ENCODE assay signal across 1 cellular context in the genomic region with DNA sequence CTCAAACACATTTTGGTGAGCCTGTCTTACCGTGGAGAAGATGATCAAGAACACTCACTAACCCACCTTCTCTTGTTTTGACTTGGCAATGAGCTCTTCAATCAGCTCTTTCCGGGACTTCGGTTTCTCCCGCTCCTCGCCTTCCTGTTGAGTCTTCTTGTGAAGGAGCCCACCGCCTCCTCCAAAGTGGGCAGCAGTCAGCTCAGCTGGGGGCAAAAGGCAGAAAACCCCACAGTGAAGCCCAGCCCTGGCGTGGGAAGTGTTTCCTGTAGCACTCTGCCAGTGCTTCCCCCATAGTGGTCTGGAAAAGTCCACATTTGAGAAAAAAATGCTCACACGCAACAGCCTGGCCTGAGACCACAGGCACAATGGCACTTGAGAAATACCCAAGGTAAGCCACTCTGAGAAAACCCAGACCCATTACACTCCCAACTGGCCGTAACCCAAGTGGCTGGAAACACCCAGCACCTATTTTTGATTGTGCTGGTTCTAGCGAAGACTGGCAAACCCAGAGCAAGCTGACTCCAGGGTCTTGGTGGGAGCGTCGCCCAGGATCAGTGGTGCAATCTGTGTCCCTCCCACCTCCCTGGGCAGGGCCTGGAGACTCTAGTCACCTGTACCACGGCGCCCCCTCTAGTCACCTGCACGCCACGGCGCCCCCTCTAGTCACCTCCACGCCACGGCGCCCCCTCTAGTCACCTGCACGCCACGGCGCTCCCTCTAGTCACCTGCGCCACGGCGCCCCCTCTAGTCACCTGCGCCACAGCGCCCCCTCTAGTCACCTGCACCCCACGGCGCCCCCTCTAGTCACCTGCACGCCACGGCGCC.
A peak's percentile ranks its signal among the peaks of the same experiment; 100 is the strongest.
TF ChIP-seq lines count a peak whose summit lies in the region.

No MANE protein-coding gene starts in this region.

TF ChIP-seq in HepG2, 621 proteins besides CTCF, POLR2A, EP300 and RAD21 (continued from another document and continues in another):
- TF ChIP-seq, protein P1, sequence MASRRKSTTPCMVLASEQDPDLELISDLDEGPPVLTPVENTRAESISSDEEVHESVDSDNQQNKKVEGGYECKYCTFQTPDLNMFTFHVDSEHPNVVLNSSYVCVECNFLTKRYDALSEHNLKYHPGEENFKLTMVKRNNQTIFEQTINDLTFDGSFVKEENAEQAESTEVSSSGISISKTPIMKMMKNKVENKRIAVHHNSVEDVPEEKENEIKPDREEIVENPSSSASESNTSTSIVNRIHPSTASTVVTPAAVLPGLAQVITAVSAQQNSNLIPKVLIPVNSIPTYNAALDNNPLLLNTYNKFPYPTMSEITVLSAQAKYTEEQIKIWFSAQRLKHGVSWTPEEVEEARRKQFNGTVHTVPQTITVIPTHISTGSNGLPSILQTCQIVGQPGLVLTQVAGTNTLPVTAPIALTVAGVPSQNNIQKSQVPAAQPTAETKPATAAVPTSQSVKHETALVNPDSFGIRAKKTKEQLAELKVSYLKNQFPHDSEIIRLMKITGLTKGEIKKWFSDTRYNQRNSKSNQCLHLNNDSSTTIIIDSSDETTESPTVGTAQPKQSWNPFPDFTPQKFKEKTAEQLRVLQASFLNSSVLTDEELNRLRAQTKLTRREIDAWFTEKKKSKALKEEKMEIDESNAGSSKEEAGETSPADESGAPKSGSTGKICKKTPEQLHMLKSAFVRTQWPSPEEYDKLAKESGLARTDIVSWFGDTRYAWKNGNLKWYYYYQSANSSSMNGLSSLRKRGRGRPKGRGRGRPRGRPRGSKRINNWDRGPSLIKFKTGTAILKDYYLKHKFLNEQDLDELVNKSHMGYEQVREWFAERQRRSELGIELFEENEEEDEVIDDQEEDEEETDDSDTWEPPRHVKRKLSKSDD (CRISPR knock-in tag; IDR thresholded peaks at IDR 0.05; ENCODE audit: low read depth) = peak; percentile 60; the same call in 1 of the 2 replicates
- TF ChIP-seq, protein P2, sequence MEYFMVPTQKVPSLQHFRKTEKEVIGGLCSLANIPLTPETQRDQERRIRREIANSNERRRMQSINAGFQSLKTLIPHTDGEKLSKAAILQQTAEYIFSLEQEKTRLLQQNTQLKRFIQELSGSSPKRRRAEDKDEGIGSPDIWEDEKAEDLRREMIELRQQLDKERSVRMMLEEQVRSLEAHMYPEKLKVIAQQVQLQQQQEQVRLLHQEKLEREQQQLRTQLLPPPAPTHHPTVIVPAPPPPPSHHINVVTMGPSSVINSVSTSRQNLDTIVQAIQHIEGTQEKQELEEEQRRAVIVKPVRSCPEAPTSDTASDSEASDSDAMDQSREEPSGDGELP (IDR thresholded peaks at IDR 0.05; ENCODE audit: borderline replicate concordance, low read depth) = peak; percentile 29; the same call in 1 of the 2 replicates
- TF ChIP-seq ZNF484 (CRISPR knock-in tag; IDR thresholded peaks at IDR 0.05; ENCODE audit: borderline replicate concordance, low read depth) = no peak
- TF ChIP-seq, protein P3, sequence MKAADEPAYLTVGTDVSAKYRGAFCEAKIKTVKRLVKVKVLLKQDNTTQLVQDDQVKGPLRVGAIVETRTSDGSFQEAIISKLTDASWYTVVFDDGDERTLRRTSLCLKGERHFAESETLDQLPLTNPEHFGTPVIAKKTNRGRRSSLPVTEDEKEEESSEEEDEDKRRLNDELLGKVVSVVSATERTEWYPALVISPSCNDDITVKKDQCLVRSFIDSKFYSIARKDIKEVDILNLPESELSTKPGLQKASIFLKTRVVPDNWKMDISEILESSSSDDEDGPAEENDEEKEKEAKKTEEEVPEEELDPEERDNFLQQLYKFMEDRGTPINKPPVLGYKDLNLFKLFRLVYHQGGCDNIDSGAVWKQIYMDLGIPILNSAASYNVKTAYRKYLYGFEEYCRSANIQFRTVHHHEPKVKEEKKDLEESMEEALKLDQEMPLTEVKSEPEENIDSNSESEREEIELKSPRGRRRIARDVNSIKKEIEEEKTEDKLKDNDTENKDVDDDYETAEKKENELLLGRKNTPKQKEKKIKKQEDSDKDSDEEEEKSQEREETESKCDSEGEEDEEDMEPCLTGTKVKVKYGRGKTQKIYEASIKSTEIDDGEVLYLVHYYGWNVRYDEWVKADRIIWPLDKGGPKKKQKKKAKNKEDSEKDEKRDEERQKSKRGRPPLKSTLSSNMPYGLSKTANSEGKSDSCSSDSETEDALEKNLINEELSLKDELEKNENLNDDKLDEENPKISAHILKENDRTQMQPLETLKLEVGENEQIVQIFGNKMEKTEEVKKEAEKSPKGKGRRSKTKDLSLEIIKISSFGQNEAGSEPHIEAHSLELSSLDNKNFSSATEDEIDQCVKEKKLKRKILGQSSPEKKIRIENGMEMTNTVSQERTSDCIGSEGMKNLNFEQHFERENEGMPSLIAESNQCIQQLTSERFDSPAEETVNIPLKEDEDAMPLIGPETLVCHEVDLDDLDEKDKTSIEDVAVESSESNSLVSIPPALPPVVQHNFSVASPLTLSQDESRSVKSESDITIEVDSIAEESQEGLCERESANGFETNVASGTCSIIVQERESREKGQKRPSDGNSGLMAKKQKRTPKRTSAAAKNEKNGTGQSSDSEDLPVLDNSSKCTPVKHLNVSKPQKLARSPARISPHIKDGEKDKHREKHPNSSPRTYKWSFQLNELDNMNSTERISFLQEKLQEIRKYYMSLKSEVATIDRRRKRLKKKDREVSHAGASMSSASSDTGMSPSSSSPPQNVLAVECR (CRISPR knock-in tag; IDR thresholded peaks at IDR 0.05; ENCODE audit: borderline replicate concordance) = peak; percentile 15; the same call in 1 of the 2 replicates
- 0 out of 2 replicates have a peak, but pooled peaks have one; percentile 38 for TF ChIP-seq DNMT1 (CRISPR knock-in tag; IDR thresholded peaks at IDR 0.05)
- no peak for TF ChIP-seq SRY (CRISPR knock-in tag; IDR thresholded peaks at IDR 0.05)
- TF ChIP-seq, protein P4, sequence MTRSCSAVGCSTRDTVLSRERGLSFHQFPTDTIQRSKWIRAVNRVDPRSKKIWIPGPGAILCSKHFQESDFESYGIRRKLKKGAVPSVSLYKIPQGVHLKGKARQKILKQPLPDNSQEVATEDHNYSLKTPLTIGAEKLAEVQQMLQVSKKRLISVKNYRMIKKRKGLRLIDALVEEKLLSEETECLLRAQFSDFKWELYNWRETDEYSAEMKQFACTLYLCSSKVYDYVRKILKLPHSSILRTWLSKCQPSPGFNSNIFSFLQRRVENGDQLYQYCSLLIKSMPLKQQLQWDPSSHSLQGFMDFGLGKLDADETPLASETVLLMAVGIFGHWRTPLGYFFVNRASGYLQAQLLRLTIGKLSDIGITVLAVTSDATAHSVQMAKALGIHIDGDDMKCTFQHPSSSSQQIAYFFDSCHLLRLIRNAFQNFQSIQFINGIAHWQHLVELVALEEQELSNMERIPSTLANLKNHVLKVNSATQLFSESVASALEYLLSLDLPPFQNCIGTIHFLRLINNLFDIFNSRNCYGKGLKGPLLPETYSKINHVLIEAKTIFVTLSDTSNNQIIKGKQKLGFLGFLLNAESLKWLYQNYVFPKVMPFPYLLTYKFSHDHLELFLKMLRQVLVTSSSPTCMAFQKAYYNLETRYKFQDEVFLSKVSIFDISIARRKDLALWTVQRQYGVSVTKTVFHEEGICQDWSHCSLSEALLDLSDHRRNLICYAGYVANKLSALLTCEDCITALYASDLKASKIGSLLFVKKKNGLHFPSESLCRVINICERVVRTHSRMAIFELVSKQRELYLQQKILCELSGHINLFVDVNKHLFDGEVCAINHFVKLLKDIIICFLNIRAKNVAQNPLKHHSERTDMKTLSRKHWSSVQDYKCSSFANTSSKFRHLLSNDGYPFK (CRISPR knock-in tag; IDR thresholded peaks at IDR 0.05; ENCODE audit: borderline replicate concordance) = 0 out of 2 replicates have a peak, but pooled peaks have one; percentile 6
- peak; percentile 63 for TF ChIP-seq STAG1 (CRISPR knock-in tag; IDR thresholded peaks at IDR 0.05)
- TF ChIP-seq PCBP1 (IDR thresholded peaks at IDR 0.05; ENCODE audit: borderline replicate concordance, low read depth, low read length) = 0 out of 2 replicates have a peak, but pooled peaks have one; percentile 71
- TF ChIP-seq PHF20 (CRISPR knock-in tag; IDR thresholded peaks at IDR 0.05) = peak; percentile 22; the same call in 1 of the 2 replicates
- no peak for TF ChIP-seq RFXANK (CRISPR knock-in tag; IDR thresholded peaks at IDR 0.05)
- TF ChIP-seq, protein P5, sequence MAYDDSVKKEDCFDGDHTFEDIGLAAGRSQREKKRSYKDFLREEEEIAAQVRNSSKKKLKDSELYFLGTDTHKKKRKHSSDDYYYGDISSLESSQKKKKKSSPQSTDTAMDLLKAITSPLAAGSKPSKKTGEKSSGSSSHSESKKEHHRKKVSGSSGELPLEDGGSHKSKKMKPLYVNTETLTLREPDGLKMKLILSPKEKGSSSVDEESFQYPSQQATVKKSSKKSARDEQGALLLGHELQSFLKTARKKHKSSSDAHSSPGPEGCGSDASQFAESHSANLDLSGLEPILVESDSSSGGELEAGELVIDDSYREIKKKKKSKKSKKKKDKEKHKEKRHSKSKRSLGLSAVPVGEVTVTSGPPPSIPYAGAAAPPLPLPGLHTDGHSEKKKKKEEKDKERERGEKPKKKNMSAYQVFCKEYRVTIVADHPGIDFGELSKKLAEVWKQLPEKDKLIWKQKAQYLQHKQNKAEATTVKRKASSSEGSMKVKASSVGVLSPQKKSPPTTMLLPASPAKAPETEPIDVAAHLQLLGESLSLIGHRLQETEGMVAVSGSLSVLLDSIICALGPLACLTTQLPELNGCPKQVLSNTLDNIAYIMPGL (CRISPR knock-in tag; IDR thresholded peaks at IDR 0.05; ENCODE audit: borderline replicate concordance in 1 of 2, low read depth in 1 of 2) = peak; percentile 49 to 68; a peak in 1 of 4 replicates
- peak; percentile 65; the same call in 1 of the 2 replicates for TF ChIP-seq POGZ (CRISPR knock-in tag; IDR thresholded peaks at IDR 0.05)
- TF ChIP-seq GABPA (IDR thresholded peaks at IDR 0.05; ENCODE audit: low read depth, low read length) = no peak
- TF ChIP-seq GABPA (CRISPR knock-in tag; IDR thresholded peaks at IDR 0.05; ENCODE audit: low read depth) = no peak
- TF ChIP-seq ZBTB38 (CRISPR knock-in tag; IDR thresholded peaks at IDR 0.05) = peak; percentile 29; the same call in 1 of the 2 replicates
- TF ChIP-seq, protein P6, sequence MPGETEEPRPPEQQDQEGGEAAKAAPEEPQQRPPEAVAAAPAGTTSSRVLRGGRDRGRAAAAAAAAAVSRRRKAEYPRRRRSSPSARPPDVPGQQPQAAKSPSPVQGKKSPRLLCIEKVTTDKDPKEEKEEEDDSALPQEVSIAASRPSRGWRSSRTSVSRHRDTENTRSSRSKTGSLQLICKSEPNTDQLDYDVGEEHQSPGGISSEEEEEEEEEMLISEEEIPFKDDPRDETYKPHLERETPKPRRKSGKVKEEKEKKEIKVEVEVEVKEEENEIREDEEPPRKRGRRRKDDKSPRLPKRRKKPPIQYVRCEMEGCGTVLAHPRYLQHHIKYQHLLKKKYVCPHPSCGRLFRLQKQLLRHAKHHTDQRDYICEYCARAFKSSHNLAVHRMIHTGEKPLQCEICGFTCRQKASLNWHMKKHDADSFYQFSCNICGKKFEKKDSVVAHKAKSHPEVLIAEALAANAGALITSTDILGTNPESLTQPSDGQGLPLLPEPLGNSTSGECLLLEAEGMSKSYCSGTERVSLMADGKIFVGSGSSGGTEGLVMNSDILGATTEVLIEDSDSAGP (CRISPR knock-in tag; IDR thresholded peaks at IDR 0.05; ENCODE audit: borderline replicate concordance) = peak; percentile 11; the same call in 1 of the 2 replicates
- no peak for TF ChIP-seq SOX6 (IDR thresholded peaks at IDR 0.05)
- TF ChIP-seq SOX6 (CRISPR knock-in tag; IDR thresholded peaks at IDR 0.05) = no peak
- TF ChIP-seq HNRNPL (IDR thresholded peaks at IDR 0.05; ENCODE audit: low read depth, low read length) = peak; percentile 58; the same call in 1 of the 2 replicates
- TF ChIP-seq, protein P7, sequence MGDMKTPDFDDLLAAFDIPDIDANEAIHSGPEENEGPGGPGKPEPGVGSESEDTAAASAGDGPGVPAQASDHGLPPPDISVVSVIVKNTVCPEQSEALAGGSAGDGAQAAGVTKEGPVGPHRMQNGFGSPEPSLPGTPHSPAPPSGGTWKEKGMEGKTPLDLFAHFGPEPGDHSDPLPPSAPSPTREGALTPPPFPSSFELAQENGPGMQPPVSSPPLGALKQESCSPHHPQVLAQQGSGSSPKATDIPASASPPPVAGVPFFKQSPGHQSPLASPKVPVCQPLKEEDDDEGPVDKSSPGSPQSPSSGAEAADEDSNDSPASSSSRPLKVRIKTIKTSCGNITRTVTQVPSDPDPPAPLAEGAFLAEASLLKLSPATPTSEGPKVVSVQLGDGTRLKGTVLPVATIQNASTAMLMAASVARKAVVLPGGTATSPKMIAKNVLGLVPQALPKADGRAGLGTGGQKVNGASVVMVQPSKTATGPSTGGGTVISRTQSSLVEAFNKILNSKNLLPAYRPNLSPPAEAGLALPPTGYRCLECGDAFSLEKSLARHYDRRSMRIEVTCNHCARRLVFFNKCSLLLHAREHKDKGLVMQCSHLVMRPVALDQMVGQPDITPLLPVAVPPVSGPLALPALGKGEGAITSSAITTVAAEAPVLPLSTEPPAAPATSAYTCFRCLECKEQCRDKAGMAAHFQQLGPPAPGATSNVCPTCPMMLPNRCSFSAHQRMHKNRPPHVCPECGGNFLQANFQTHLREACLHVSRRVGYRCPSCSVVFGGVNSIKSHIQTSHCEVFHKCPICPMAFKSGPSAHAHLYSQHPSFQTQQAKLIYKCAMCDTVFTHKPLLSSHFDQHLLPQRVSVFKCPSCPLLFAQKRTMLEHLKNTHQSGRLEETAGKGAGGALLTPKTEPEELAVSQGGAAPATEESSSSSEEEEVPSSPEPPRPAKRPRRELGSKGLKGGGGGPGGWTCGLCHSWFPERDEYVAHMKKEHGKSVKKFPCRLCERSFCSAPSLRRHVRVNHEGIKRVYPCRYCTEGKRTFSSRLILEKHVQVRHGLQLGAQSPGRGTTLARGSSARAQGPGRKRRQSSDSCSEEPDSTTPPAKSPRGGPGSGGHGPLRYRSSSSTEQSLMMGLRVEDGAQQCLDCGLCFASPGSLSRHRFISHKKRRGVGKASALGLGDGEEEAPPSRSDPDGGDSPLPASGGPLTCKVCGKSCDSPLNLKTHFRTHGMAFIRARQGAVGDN (CRISPR knock-in tag; IDR thresholded peaks at IDR 0.05) = peak; percentile 46
- TF ChIP-seq ZMYM4 (CRISPR knock-in tag; IDR thresholded peaks at IDR 0.05) = peak; percentile 59
- 0 out of 2 replicates have a peak, but pooled peaks have one; percentile 45 for TF ChIP-seq SETDB1 (CRISPR knock-in tag; IDR thresholded peaks at IDR 0.05; ENCODE audit: borderline replicate concordance)
- TF ChIP-seq HNRNPK (IDR thresholded peaks at IDR 0.05; ENCODE audit: low read depth, low read length, poor library complexity, severe bottlenecking) = peak; percentile 56
- peak; percentile 49 for TF ChIP-seq AGO2 (optimal IDR thresholded peaks at IDR 0.05; ENCODE audit: low read depth, low read length)
- TF ChIP-seq ZNF572 (CRISPR knock-in tag; IDR thresholded peaks at IDR 0.05) = no peak
- peak; percentile 88 for TF ChIP-seq ZEB1 (IDR thresholded peaks at IDR 0.05; ENCODE audit: insufficient replicate concordance, low read depth)
- TF ChIP-seq GABPB1 (CRISPR knock-in tag; IDR thresholded peaks at IDR 0.05) = peak; percentile 19; the same call in 1 of the 2 replicates
- TF ChIP-seq, protein P8, sequence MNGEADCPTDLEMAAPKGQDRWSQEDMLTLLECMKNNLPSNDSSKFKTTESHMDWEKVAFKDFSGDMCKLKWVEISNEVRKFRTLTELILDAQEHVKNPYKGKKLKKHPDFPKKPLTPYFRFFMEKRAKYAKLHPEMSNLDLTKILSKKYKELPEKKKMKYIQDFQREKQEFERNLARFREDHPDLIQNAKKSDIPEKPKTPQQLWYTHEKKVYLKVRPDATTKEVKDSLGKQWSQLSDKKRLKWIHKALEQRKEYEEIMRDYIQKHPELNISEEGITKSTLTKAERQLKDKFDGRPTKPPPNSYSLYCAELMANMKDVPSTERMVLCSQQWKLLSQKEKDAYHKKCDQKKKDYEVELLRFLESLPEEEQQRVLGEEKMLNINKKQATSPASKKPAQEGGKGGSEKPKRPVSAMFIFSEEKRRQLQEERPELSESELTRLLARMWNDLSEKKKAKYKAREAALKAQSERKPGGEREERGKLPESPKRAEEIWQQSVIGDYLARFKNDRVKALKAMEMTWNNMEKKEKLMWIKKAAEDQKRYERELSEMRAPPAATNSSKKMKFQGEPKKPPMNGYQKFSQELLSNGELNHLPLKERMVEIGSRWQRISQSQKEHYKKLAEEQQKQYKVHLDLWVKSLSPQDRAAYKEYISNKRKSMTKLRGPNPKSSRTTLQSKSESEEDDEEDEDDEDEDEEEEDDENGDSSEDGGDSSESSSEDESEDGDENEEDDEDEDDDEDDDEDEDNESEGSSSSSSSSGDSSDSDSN (CRISPR knock-in tag; IDR thresholded peaks at IDR 0.05) = peak; percentile 27; the same call in 1 of the 2 replicates
